In the genomic region with DNA sequence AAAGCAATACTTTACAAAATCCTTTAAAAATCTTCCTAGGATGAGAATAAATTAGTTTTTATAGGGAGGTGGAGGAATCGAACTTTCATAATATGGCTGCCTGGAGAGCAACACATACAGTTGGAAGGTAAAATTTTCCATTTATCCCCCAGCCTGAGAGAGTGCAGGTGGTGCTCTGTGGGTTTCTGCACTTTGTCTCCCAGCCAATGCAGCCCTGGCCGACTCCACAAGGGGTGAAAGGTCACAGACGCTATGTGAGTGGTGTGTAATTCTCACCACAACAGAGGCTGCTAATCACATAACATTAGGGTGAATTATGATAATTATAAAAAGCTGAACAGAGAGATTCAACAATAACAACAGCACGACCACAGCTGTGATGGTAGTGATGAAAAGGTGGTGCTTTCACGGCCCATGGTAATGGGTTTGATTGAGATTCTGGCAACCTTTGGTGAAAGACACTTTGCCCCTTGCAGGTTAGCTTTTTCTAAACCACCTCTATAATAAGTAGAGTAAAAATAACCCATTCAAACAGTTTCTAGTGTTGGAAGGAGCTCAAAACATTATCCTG, we compare ENCODE assay signal across 20 cellular contexts. TPM values are rescaled to one million over a fixed set of nuclear protein-coding genes. Genes with fewer than 3 reads are reported as not detected.
A peak's percentile ranks its signal among the peaks of the same experiment; 100 is the strongest.
DNase-seq lines count a peak whose midpoint lies in the region; ATAC-seq and TF ChIP-seq lines count a peak whose summit lies in the region.
"Had no signal": no experiment of that assay in that cellular context is flagged by ENCODE, and none has a peak within 500 bp of the region (broad histone marks: within the 10 kb centered on the region; RNA-seq: fewer than 3 reads in every experiment).

No MANE protein-coding gene starts in this region.

- no peak overlapping the region for H3K23ac ChIP-seq in mesenchymal stem cell (ENCODE audit: low read length in 2 of 2)

- H2AK5ac ChIP-seq in mesenchymal stem cell (ENCODE audit: low read length, severe bottlenecking): no peak overlapping the region

- no peak overlapping the region for H3K4me2 ChIP-seq in mesenchymal stem cell (ENCODE audit: low read length, poor library complexity, severe bottlenecking)

- peaks cover 3% of the 10 kb centered on the region for H3K4me1 ChIP-seq in mesenchymal stem cell (ENCODE audit: control insufficient read depth, insufficient read depth, low read depth, low read length)
- H3K4me1 ChIP-seq in foreskin keratinocyte: no peaks in the 10 kb centered on the region
- H3K4me1 ChIP-seq in effector memory CD4-positive, alpha-beta T cell (ENCODE audit: control insufficient read depth, insufficient read depth, low read length, poor library complexity, severe bottlenecking): no peaks in the 10 kb centered on the region
- H3K4me1 ChIP-seq: testis had no signal

- no peak overlapping the region for H2AFZ ChIP-seq in mesenchymal stem cell (ENCODE audit: low read depth, low read length)

- H3K27ac ChIP-seq in mesenchymal stem cell (ENCODE audit: low read length, poor library complexity, severe bottlenecking) (no peak overlapping the region), foreskin keratinocyte (no peak overlapping the region)
- H3K27ac ChIP-seq in effector memory CD4-positive, alpha-beta T cell (ENCODE audit: insufficient read depth, low read length, poor library complexity, severe bottlenecking): no peak overlapping the region
- H3K27ac ChIP-seq: esophagus muscularis mucosa, skin epidermis, testis had no signal

- no peaks in the 10 kb centered on the region for H3K36me3 ChIP-seq in mesenchymal stem cell (ENCODE audit: control insufficient read depth in 1 of 2, insufficient read depth in 2 of 2, low read depth in 1 of 2, low read length in 2 of 2)
- H3K36me3 ChIP-seq in effector memory CD4-positive, alpha-beta T cell (ENCODE audit: control insufficient read depth, insufficient read depth, low read length): no peaks in the 10 kb centered on the region
- H3K36me3 ChIP-seq: esophagus muscularis mucosa had no signal

- no peak overlapping the region for H2BK12ac ChIP-seq in mesenchymal stem cell (ENCODE audit: low read length in 2 of 2)

- H2BK5ac ChIP-seq in mesenchymal stem cell (ENCODE audit: low read depth, low read length, poor library complexity, severe bottlenecking): no peak overlapping the region

- H3K4me1 Mint-ChIP-seq in activated T-helper 17 cell treated with anti-CD3 and anti-CD28 coated beads, Interleukin-2, amount 50 U/mL, for 72 hours: no peaks in the 10 kb centered on the region

- H3K27ac Mint-ChIP-seq in activated T-helper 17 cell treated with anti-CD3 and anti-CD28 coated beads, Interleukin-2, amount 50 U/mL, for 72 hours: no peak overlapping the region
- H3K27ac Mint-ChIP-seq: dendritic cell treated with granulocyte-macrophage colony-stimulating factor and Interleukin-4, amounts not matched to agents 40 ng/mL and 50 ng/mL, for 4 days; T-helper 2 cell treated with Interferon-gamma antibody and Interleukin-4, amounts not matched to agents 5 μg/mL and 100 μg/mL, for 36 hours had no signal

- 36% methylated on average over 2 of the region's 5 CpGs for WGBS in mesenchymal stem cell

- H2BK15ac ChIP-seq in mesenchymal stem cell (ENCODE audit: low read depth, poor library complexity, severe bottlenecking): no peak overlapping the region

- no peaks in the 10 kb centered on the region for H3K36me3 Mint-ChIP-seq in activated T-helper 17 cell treated with anti-CD3 and anti-CD28 coated beads, Interleukin-2, amount 50 U/mL, for 72 hours (ENCODE audit: low read depth)

- H3K9me3 ChIP-seq in mesenchymal stem cell (ENCODE audit: control insufficient read depth, low read length): no peaks in the 10 kb centered on the region
- no peaks in the 10 kb centered on the region for H3K9me3 ChIP-seq in effector memory CD4-positive, alpha-beta T cell (ENCODE audit: control insufficient read depth, low read length)
- H3K9me3 ChIP-seq: esophagus muscularis mucosa, testis had no signal

- H3K27me3 ChIP-seq in mesenchymal stem cell (ENCODE audit: control insufficient read depth in 1 of 2, insufficient read depth in 1 of 2, low read length in 2 of 2) (no peaks in the 10 kb centered on the region), foreskin keratinocyte (no peaks in the 10 kb centered on the region)
- H3K27me3 ChIP-seq in effector memory CD4-positive, alpha-beta T cell (replicated peaks; ENCODE audit: control insufficient read depth, insufficient read depth, low read length, poor library complexity, severe bottlenecking): no peaks in the 10 kb centered on the region
- H3K27me3 ChIP-seq: esophagus muscularis mucosa, testis had no signal

- H3K9ac ChIP-seq in mesenchymal stem cell (ENCODE audit: low read length): no peak overlapping the region

- no peak for ATAC-seq in activated T-helper 17 cell treated with anti-CD3 and anti-CD28 coated beads, Interleukin-2, amount 50 U/mL, for 72 hours (replicated peaks)
- ATAC-seq in HG02885 (IDR thresholded peaks at IDR 0.05; ENCODE audit: poor library complexity, unreplicated experiment): no peak
- ATAC-seq in foreskin keratinocyte: no peak

- H3K4me3 Mint-ChIP-seq in activated T-helper 17 cell treated with anti-CD3 and anti-CD28 coated beads, Interleukin-2, amount 50 U/mL, for 72 hours: no peak overlapping the region
- H3K4me3 Mint-ChIP-seq: dendritic cell treated with granulocyte-macrophage colony-stimulating factor and Interleukin-4, amounts not matched to agents 40 ng/mL and 50 ng/mL, for 4 days; T-helper 2 cell treated with Interferon-gamma antibody and Interleukin-4, amounts not matched to agents 5 μg/mL and 100 μg/mL, for 36 hours had no signal

- H3K18ac ChIP-seq in mesenchymal stem cell (ENCODE audit: low read depth in 1 of 2, low read length in 2 of 2): no peak overlapping the region

- H3K14ac ChIP-seq in mesenchymal stem cell (ENCODE audit: low read length in 2 of 2): no peak overlapping the region

- H3K4ac ChIP-seq in mesenchymal stem cell (ENCODE audit: low read depth in 1 of 2, low read length in 2 of 2): no peak overlapping the region

- H3K9me3 Mint-ChIP-seq in activated T-helper 17 cell treated with anti-CD3 and anti-CD28 coated beads, Interleukin-2, amount 50 U/mL, for 72 hours: no peaks in the 10 kb centered on the region
- H3K9me3 Mint-ChIP-seq: dendritic cell treated with granulocyte-macrophage colony-stimulating factor and Interleukin-4, amounts not matched to agents 40 ng/mL and 50 ng/mL, for 4 days; T-helper 2 cell treated with Interferon-gamma antibody and Interleukin-4, amounts not matched to agents 5 μg/mL and 100 μg/mL, for 36 hours had no signal

- no peak overlapping the region for H4K8ac ChIP-seq in mesenchymal stem cell (ENCODE audit: low read length)

- DNase-seq in HCEC 1CT (peak; percentile 37), NCI-H1417 (lab: John Stamatoyannopoulos, UW) (peak in 2 of 3 experiments; percentile 30 to 88), astrocyte of the hippocampus (ENCODE audit: low read depth, low spot score) (peak; percentile 50), mesenchymal stem cell (peak; percentile 28), foreskin keratinocyte (no peak)
- no peak for DNase-seq in effector memory CD4-positive, alpha-beta T cell
- DNase-seq: activated CD4-positive, alpha-beta T cell treated with anti-CD3 and anti-CD28 coated beads for 4 hours; activated naive CD4-positive, alpha-beta T cell; aorta; kidney; NCI-H446; occipital lobe; testis had no signal

- no peaks in the 10 kb centered on the region for H3K79me1 ChIP-seq in mesenchymal stem cell (replicated peaks; ENCODE audit: low read length, poor library complexity, severe bottlenecking)

- H3K4me3 ChIP-seq in mesenchymal stem cell (ENCODE audit: insufficient read depth in 1 of 2, low read depth in 1 of 2, low read length in 2 of 2): no peak overlapping the region
- no peak overlapping the region for H3K4me3 ChIP-seq in effector memory CD4-positive, alpha-beta T cell (ENCODE audit: insufficient read depth, low read depth, low read length, poor library complexity, severe bottlenecking)
- H3K4me3 ChIP-seq: esophagus muscularis mucosa, skin epidermis, testis had no signal

- H4K91ac ChIP-seq in mesenchymal stem cell (ENCODE audit: low read length): no peak overlapping the region

- H2BK120ac ChIP-seq in mesenchymal stem cell (ENCODE audit: low read depth, low read length): no peak overlapping the region

- H3K27me3 Mint-ChIP-seq in activated T-helper 17 cell treated with anti-CD3 and anti-CD28 coated beads, Interleukin-2, amount 50 U/mL, for 72 hours: no peaks in the 10 kb centered on the region
- H3K27me3 Mint-ChIP-seq: dendritic cell treated with granulocyte-macrophage colony-stimulating factor and Interleukin-4, amounts not matched to agents 40 ng/mL and 50 ng/mL, for 4 days had no signal

- no peak for TF ChIP-seq CTCF in foreskin keratinocyte (conservative IDR thresholded peaks at IDR 0.05)

RNA-seq across cellular contexts. Expression of a gene that starts 30.1 kb away (rescaled TPM):
- polyA plus RNA-seq in mesenchymal stem cell (2013, experiment 1 of 2): not detected
- polyA plus RNA-seq in mesenchymal stem cell (2013, experiment 2 of 2): not detected
- total RNA-seq in activated T-helper 17 cell treated with anti-CD3 and anti-CD28 coated beads, Interleukin-2, amount 50 U/mL, for 72 hours: not detected
- not detected in 2 replicates for total RNA-seq in foreskin keratinocyte
- polyA plus RNA-seq in foreskin keratinocyte: not detected in 2 replicates
- total RNA-seq: H4, occipital lobe had no signal
- polyA plus RNA-seq: aorta had no signal

Comparison
In these comparisons a context has a peak if more than half of its experiments do, and no peak if none do; other contexts are left out.
1. DNase-seq: peak in HCEC 1CT (single experiment), NCI-H1417 (2 of 3), astrocyte of the hippocampus (single experiment) and mesenchymal stem cell (single experiment); none in foreskin keratinocyte (0 of 2) and effector memory CD4-positive, alpha-beta T cell (0 of 3).